Comparison of ENCODE assay signal across 25 cellular contexts in genomic region chr14:93161411-93161940, GRCh38.
"Had no signal": no experiment of that assay in that cellular context is flagged by ENCODE, and none has a peak within 500 bp of the region (broad histone marks: within the 10 kb centered on the region; RNA-seq: fewer than 3 reads in every experiment).

No MANE protein-coding gene starts in this region.

- H3K4me1 ChIP-seq: breast epithelium, heart right ventricle, lower lobe of right lung, upper lobe of left lung had no signal

- H3K27ac Mint-ChIP-seq: activated CD4-positive, alpha-beta memory T cell treated with anti-CD3 and anti-CD28 coated beads, Interleukin-2, amount 10 ng/mL, durations not matched to agents 7 days and 5 days; activated CD4-positive, alpha-beta T cell treated with anti-CD3 and anti-CD28 coated beads, Interleukin-2, amount 10 ng/mL, durations not matched to agents 7 days and 5 days; activated naive CD4-positive, alpha-beta T cell treated with anti-CD3 and anti-CD28 coated beads, Interleukin-2, amount 50 U/mL, for 72 hours; activated T-cell treated with anti-CD3 and anti-CD28 coated beads, Interleukin-2, amount 50 U/mL, for 24 hours; activated T-helper 2 cell treated with anti-CD3 and anti-CD28 coated beads, Interferon-gamma antibody, Interleukin-2, Interleukin-4, amounts not matched to agents 10 μg/mL and 5 μg/mL and 100 μg/mL, durations not matched to agents 14 hours and 24 hours and 36 hours; naive thymus-derived CD8-positive, alpha-beta T cell; stimulated activated effector memory CD8-positive, alpha-beta T cell treated with anti-CD3 and anti-CD28 coated beads, Interleukin-12 subunit alpha, Interleukin-12 subunit beta, amount 100 ng/mL, for 72 hours; stimulated activated naive CD8-positive, alpha-beta T cell treated with anti-CD3 and anti-CD28 coated beads, Interleukin-15, Interleukin-2, amounts not matched to agents 100 ng/mL and 50 ng/mL, for 24 hours; T-helper 17 cell had no signal

- H3K36me3 Mint-ChIP-seq: activated naive CD4-positive, alpha-beta T cell treated with anti-CD3 and anti-CD28 coated beads, Interleukin-2, amount 50 U/mL, for 72 hours; naive thymus-derived CD8-positive, alpha-beta T cell; stimulated activated effector memory CD8-positive, alpha-beta T cell treated with anti-CD3 and anti-CD28 coated beads, Interleukin-12 subunit alpha, Interleukin-12 subunit beta, amount 100 ng/mL, for 72 hours had no signal

- H3K4me1 Mint-ChIP-seq: activated CD4-positive, alpha-beta memory T cell treated with anti-CD3 and anti-CD28 coated beads, Interleukin-2, amount 10 ng/mL, durations not matched to agents 7 days and 5 days; activated CD4-positive, alpha-beta T cell treated with anti-CD3 and anti-CD28 coated beads, Interleukin-2, amount 10 ng/mL, durations not matched to agents 7 days and 5 days; naive thymus-derived CD8-positive, alpha-beta T cell; stimulated activated effector memory CD8-positive, alpha-beta T cell treated with anti-CD3 and anti-CD28 coated beads, Interleukin-12 subunit alpha, Interleukin-12 subunit beta, amount 100 ng/mL, for 72 hours; T-helper 17 cell had no signal

- H3K36me3 ChIP-seq: breast epithelium, heart right ventricle, lower lobe of right lung, upper lobe of left lung had no signal

- DNase-seq: activated CD4-positive, alpha-beta memory T cell treated with anti-CD3 and anti-CD28 coated beads, Interleukin-2, amount 10 ng/mL, durations not matched to agents 7 days and 5 days; activated CD4-positive, alpha-beta T cell treated with anti-CD3 and anti-CD28 coated beads for 1 hour; activated CD4-positive, alpha-beta T cell treated with anti-CD3 and anti-CD28 coated beads, Interleukin-2, amount 10 ng/mL, durations not matched to agents 7 days and 5 days; activated CD8-positive, alpha-beta memory T cell treated with anti-CD3 and anti-CD28 coated beads, Interleukin-2, amount 50 U/mL, for 48 hours; activated naive CD4-positive, alpha-beta T cell; activated T-cell treated with anti-CD3 and anti-CD28 coated beads, Interleukin-2, amount 50 U/mL, for 24 hours; central memory CD4-positive, alpha-beta T cell; foreskin fibroblast; heart right ventricle; lower lobe of right lung; mesenchymal stem cell; naive thymus-derived CD8-positive, alpha-beta T cell; stimulated activated CD4-positive, alpha-beta T cell treated with anti-CD3 and anti-CD28 coated beads, Interleukin-12 subunit alpha, Interleukin-12 subunit beta, amount 100 ng/mL, for 4 hours; stimulated activated CD4-positive, alpha-beta T cell treated with anti-CD3 and anti-CD28 coated beads, Interleukin-4, amount 100 ng/mL, for 24 hours; T-helper 17 cell; T1000; upper lobe of left lung had no signal

- ATAC-seq: heart right ventricle; lower lobe of right lung; naive thymus-derived CD8-positive, alpha-beta T cell; sciatic nerve; stimulated activated effector memory CD8-positive, alpha-beta T cell treated with anti-CD3 and anti-CD28 coated beads, Interleukin-12 subunit alpha, Interleukin-12 subunit beta, amount 100 ng/mL, for 72 hours; T-helper 17 cell had no signal

- H3K27me3 ChIP-seq: breast epithelium, heart right ventricle, upper lobe of left lung had no signal

- H3K27me3 Mint-ChIP-seq: activated CD4-positive, alpha-beta T cell treated with anti-CD3 and anti-CD28 coated beads, Interleukin-2, amount 10 ng/mL, durations not matched to agents 7 days and 5 days; activated T-cell treated with anti-CD3 and anti-CD28 coated beads, Interleukin-2, amount 50 U/mL, for 24 hours; naive thymus-derived CD8-positive, alpha-beta T cell; stimulated activated naive CD8-positive, alpha-beta T cell treated with anti-CD3 and anti-CD28 coated beads, Interleukin-15, Interleukin-2, amounts not matched to agents 100 ng/mL and 50 ng/mL, for 24 hours; T-helper 17 cell had no signal

- H3K4me3 ChIP-seq: breast epithelium, heart right ventricle, lower lobe of right lung, skin epidermis, upper lobe of left lung had no signal

- H3K27ac ChIP-seq: breast epithelium, heart right ventricle, lower lobe of right lung, skin epidermis, upper lobe of left lung had no signal

- H3K4me3 Mint-ChIP-seq: activated CD4-positive, alpha-beta memory T cell treated with anti-CD3 and anti-CD28 coated beads, Interleukin-2, amount 10 ng/mL, durations not matched to agents 7 days and 5 days; activated CD4-positive, alpha-beta T cell treated with anti-CD3 and anti-CD28 coated beads, Interleukin-2, amount 10 ng/mL, durations not matched to agents 7 days and 5 days; activated T-cell treated with anti-CD3 and anti-CD28 coated beads, Interleukin-2, amount 50 U/mL, for 24 hours; naive thymus-derived CD8-positive, alpha-beta T cell; neural crest cell; stimulated activated effector memory CD8-positive, alpha-beta T cell treated with anti-CD3 and anti-CD28 coated beads, Interleukin-12 subunit alpha, Interleukin-12 subunit beta, amount 100 ng/mL, for 72 hours; stimulated activated naive CD8-positive, alpha-beta T cell treated with anti-CD3 and anti-CD28 coated beads, Interleukin-15, Interleukin-2, amounts not matched to agents 100 ng/mL and 50 ng/mL, for 24 hours; T-helper 17 cell had no signal

- H3K9me3 ChIP-seq: breast epithelium, lower lobe of right lung, upper lobe of left lung had no signal

- H3K9me3 Mint-ChIP-seq: activated CD4-positive, alpha-beta memory T cell treated with anti-CD3 and anti-CD28 coated beads, Interleukin-2, amount 10 ng/mL, durations not matched to agents 7 days and 5 days; activated CD4-positive, alpha-beta T cell treated with anti-CD3 and anti-CD28 coated beads, Interleukin-2, amount 10 ng/mL, durations not matched to agents 7 days and 5 days; activated naive CD4-positive, alpha-beta T cell treated with anti-CD3 and anti-CD28 coated beads, Interleukin-2, amount 50 U/mL, for 72 hours; activated T-cell treated with anti-CD3 and anti-CD28 coated beads, Interleukin-2, amount 50 U/mL, for 24 hours; activated T-helper 2 cell treated with anti-CD3 and anti-CD28 coated beads, Interferon-gamma antibody, Interleukin-2, Interleukin-4, amounts not matched to agents 10 μg/mL and 5 μg/mL and 100 μg/mL, durations not matched to agents 14 hours and 24 hours and 36 hours; naive thymus-derived CD8-positive, alpha-beta T cell; neural crest cell; stimulated activated effector memory CD8-positive, alpha-beta T cell treated with anti-CD3 and anti-CD28 coated beads, Interleukin-12 subunit alpha, Interleukin-12 subunit beta, amount 100 ng/mL, for 72 hours; stimulated activated naive CD8-positive, alpha-beta T cell treated with anti-CD3 and anti-CD28 coated beads, Interleukin-15, Interleukin-2, amounts not matched to agents 100 ng/mL and 50 ng/mL, for 24 hours had no signal
